ENCODE assay signal across 8 cellular contexts in genomic region chr19:47779524-47780214, GRCh38. TPM values are rescaled to one million over a fixed set of nuclear protein-coding genes. Genes with fewer than 3 reads are reported as not detected.
DNase-seq lines count a peak whose midpoint lies in the region; ATAC-seq and TF ChIP-seq lines count a peak whose summit lies in the region.

No MANE protein-coding gene starts in this region.

- no peaks in the 10 kb centered on the region; the same call in 1 of the 2 replicates for H3K9me3 ChIP-seq in MG63
- H3K9me3 ChIP-seq in duodenal mucosa (ENCODE audit: control insufficient read depth in 1 of 2, low read length in 2 of 2), result no peaks in the 10 kb centered on the region
- no peaks in the 10 kb centered on the region for H3K9me3 ChIP-seq in mucosa of stomach (ENCODE audit: control insufficient read depth, low read length)

- H3K27ac ChIP-seq in 22Rv1, result peak overlapping the region; percentile 80
- H3K27ac ChIP-seq in duodenal mucosa (ENCODE audit: low read depth, low read length), result no peak overlapping the region

- H3K36me3 ChIP-seq in MG63, result peaks cover 23% of the 10 kb centered on the region
- peaks cover 21 to 32% of the 10 kb centered on the region in 2 donors for H3K36me3 ChIP-seq in duodenal mucosa (ENCODE audit: control insufficient read depth in 1 of 2, insufficient read depth in 2 of 2, low read length in 2 of 2)
- peaks cover 14% of the 10 kb centered on the region for H3K36me3 ChIP-seq in mucosa of stomach (ENCODE audit: control insufficient read depth, insufficient read depth, low read length)

- H3K4me3 ChIP-seq in MG63, result peak overlapping the region; percentile 80
- peak overlapping the region; percentile 82 to 86 for H3K4me3 ChIP-seq in duodenal mucosa (ENCODE audit: low read depth in 1 of 2, low read length in 2 of 2)
- H3K4me3 ChIP-seq in mucosa of stomach (ENCODE audit: low read length), result peak overlapping the region; percentile 93

- no peak for ATAC-seq in HG03159 (IDR thresholded peaks at IDR 0.05; ENCODE audit: unreplicated experiment)

- no peak for TF ChIP-seq CTCF in 22Rv1 (IDR thresholded peaks at IDR 0.05)

- peaks cover 12 to 38% of the 10 kb centered on the region in 2 donors for H3K4me1 ChIP-seq in duodenal mucosa (ENCODE audit: control insufficient read depth in 1 of 2, insufficient read depth in 2 of 2, low read length in 2 of 2)
- H3K4me1 ChIP-seq in mucosa of stomach (ENCODE audit: control insufficient read depth, insufficient read depth, low read length), result peaks cover 44% of the 10 kb centered on the region

- no peaks in the 10 kb centered on the region for H3K27me3 ChIP-seq in MG63
- H3K27me3 ChIP-seq in duodenal mucosa (ENCODE audit: control insufficient read depth in 1 of 2, insufficient read depth in 2 of 2, low read length in 2 of 2), result no peaks in the 10 kb centered on the region
- H3K27me3 ChIP-seq in mucosa of stomach (ENCODE audit: control insufficient read depth, insufficient read depth, low read length), result no peaks in the 10 kb centered on the region

- DNase-seq in MG63 (no peak), cortex of kidney (lab: John Stamatoyannopoulos, UW) (no peak), NCI-H146 (lab: John Stamatoyannopoulos, UW) (no peak), NCI-H146 treated with DMSO at 0.1 percent for 48 hours (lab: John Stamatoyannopoulos, UW; ENCODE audit: unreplicated experiment) (no peak)

- H3K9ac ChIP-seq in duodenal mucosa (ENCODE audit: low read depth in 1 of 2, low read length in 2 of 2) (peak overlapping the region; percentile 88 to 89), mucosa of stomach (ENCODE audit: low read length) (peak overlapping the region; percentile 98)

RNA-seq across cellular contexts. Expression of gene SELENOW, which starts 1.2 kb away (rescaled TPM):
- 79.0 and 246 TPM in 2 replicates for total RNA-seq in MG63 (2014; rRNA removed; shearing (Covaris generic); ENCODE audit: low replicate concordance)

RNA-seq across cellular contexts. Expression of gene TPRX1, which starts 24.7 kb away (rescaled TPM):
- total RNA-seq in MG63 (2014; rRNA removed; shearing (Covaris generic); ENCODE audit: low replicate concordance), result not detected in 2 replicates

RNA-seq across cellular contexts. Expression of gene NOP53, which starts 34.3 kb away (rescaled TPM):
- total RNA-seq in MG63 (2014; rRNA removed; shearing (Covaris generic); ENCODE audit: low replicate concordance), result 428 and 543 TPM in 2 replicates

RNA-seq across cellular contexts. Expression of gene CRX, which starts 42.1 kb away (rescaled TPM):
- total RNA-seq in MG63 (2014; rRNA removed; shearing (Covaris generic); ENCODE audit: low replicate concordance), result not detected in 2 replicates
